28 cellular contexts compared by ENCODE assay signal in the genomic region with DNA sequence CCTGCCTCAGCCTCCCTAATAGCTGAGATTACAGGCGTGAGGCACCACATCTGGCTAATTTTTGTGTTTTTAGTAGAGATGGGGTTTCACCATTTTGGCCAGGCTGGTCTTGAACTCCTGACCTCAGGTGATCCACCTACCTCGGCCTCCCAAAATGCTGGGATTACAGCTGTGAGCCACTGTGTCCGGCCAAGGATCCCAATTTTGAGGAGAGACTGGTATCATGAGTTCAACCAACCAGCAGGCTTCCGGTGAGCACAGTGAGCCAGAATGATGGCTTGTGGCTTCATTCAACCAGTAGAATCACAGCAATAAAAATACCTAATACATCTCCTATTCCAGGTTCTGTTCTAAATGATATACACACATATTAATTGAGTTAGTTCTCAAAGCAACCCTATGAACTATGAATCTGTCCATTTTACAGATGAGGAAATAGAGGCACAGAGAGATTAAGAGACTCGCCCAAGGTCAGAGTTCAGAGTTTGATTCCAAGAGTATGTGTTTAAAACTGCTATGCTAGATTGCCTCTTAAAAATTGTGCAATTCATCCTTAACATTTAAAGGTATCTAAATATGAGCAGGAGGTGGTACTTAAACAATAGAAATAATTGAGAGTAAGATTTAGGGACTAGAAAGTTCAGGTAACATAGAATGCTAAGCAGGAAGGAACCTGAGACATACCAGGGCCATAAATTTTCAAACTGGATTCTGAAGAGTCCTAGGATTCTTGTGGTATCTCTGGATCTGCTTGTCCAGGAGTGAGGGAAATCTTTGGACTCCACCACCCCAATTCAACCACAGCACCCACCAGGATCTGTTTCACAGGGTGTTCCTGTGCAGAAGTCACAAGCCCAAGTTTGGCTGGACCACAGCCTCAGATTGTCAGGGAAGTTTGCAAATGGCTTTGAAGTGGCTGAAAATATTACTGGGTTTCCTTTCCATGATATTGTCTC. TPM values are rescaled to one million over a fixed set of nuclear protein-coding genes. Genes with fewer than 3 reads are reported as not detected.
DNase-seq lines count a peak whose midpoint lies in the region; ATAC-seq, FAIRE-seq and TF ChIP-seq lines count a peak whose summit lies in the region.
"Had no signal": no experiment of that assay in that cellular context is flagged by ENCODE, and none has a peak within 500 bp of the region (broad histone marks: within the 10 kb centered on the region; RNA-seq: fewer than 3 reads in every experiment).

No MANE protein-coding gene starts in this region.

- WGBS in HepG2 (ENCODE audit: low lambda C conversion rate), result 45% methylated on average over 5 of the region's 5 CpGs
- WGBS in right lobe of liver (ENCODE audit: insufficient coverage, low coverage, low lambda C conversion rate, missing lambda C conversion rate), result 90% methylated on average over 5 of the region's 5 CpGs
- 6% methylated on average over 5 of the region's 5 CpGs for WGBS in K562 (ENCODE audit: insufficient coverage, low coverage, missing lambda C conversion rate)
- no CpG with 5 or more reads among the region's 5 CpGs for WGBS in trophoblast cell (ENCODE audit: extremely low coverage, insufficient coverage, insufficient read length)

- H3K4me3 ChIP-seq in HepG2 (replicated peaks in 1 of 3; ENCODE audit: insufficient read depth in 1 of 3, low read depth in 2 of 3, low read length in 3 of 3) (no peak overlapping the region), right lobe of liver (no peak overlapping the region), K562 (no peak overlapping the region), trophoblast cell (ENCODE audit: low read depth, low read length) (no peak overlapping the region)
- H3K4me3 ChIP-seq: GM23248, SJCRH30 had no signal

- no peak overlapping the region for H3K9ac ChIP-seq in HepG2 (ENCODE audit: insufficient read depth, low read depth, low read length)
- H3K9ac ChIP-seq in K562 (ENCODE audit: insufficient read depth in 1 of 2, low read depth in 2 of 2, low read length in 2 of 2), result no peak overlapping the region
- H3K9ac ChIP-seq in trophoblast cell (ENCODE audit: low read length), result no peak overlapping the region
- H3K9ac ChIP-seq: GM23248 had no signal

- H2AFZ ChIP-seq in HepG2 (ENCODE audit: low read length), result no peak overlapping the region
- no peak overlapping the region for H2AFZ ChIP-seq in K562 (ENCODE audit: low read depth, low read length)
- H2AFZ ChIP-seq in trophoblast cell (ENCODE audit: insufficient read depth, low read length, poor library complexity), result no peak overlapping the region
- H2AFZ ChIP-seq: GM23248 had no signal

- BruUV-seq in HepG2 (replicated peaks; lab: Mats Ljungman, UMichigan), result no TSS peak
- no TSS peak for BruUV-seq in K562 (replicated peaks; lab: Mats Ljungman, UMichigan)

- H3K27ac ChIP-seq in HepG2 (ENCODE audit: extremely low read length, insufficient read depth, low read length) (no peak overlapping the region), right lobe of liver (no peak overlapping the region), K562 (ENCODE audit: extremely low read depth, low read depth, low read length) (no peak overlapping the region), trophoblast cell (ENCODE audit: low read depth, low read length) (peak overlapping the region; percentile 69)
- H3K27ac ChIP-seq: GM23248, SJCRH30 had no signal

- peak overlapping the region; percentile 91 for H2BK12ac ChIP-seq in trophoblast cell (ENCODE audit: low read length)

- no peak for ATAC-seq in HepG2
- ATAC-seq in right lobe of liver, result no peak
- no peak for ATAC-seq in K562
- ATAC-seq: PC-3 had no signal

- H3K79me1 ChIP-seq in trophoblast cell (ENCODE audit: low read length), result peaks cover 26% of the 10 kb centered on the region

- H3K79me2 ChIP-seq in HepG2 (ENCODE audit: insufficient read depth, low read length) (no peaks in the 10 kb centered on the region), K562 (ENCODE audit: control insufficient read depth, insufficient read depth, low read length) (no peaks in the 10 kb centered on the region), trophoblast cell (ENCODE audit: control insufficient read depth, insufficient read depth, low read length, poor library complexity) (no peaks in the 10 kb centered on the region)

- no peaks in the 10 kb centered on the region for H3K9me1 ChIP-seq in K562 (ENCODE audit: control insufficient read depth, insufficient read depth, low read length)

- no peak for TF ChIP-seq RAD21 in HepG2 (CRISPR knock-in tag; IDR thresholded peaks at IDR 0.05)
- no peak for TF ChIP-seq RAD21 in K562 (CRISPR knock-in tag; conservative IDR thresholded peaks at IDR 0.05 in 1 of 2, IDR thresholded peaks at IDR 0.05 in 1 of 2)

- peak overlapping the region; percentile 72 for H2BK5ac ChIP-seq in trophoblast cell (ENCODE audit: low read depth, low read length, poor library complexity)

- TF ChIP-seq POLR2A in HepG2 (IDR thresholded peaks at IDR 0.05; ENCODE audit: insufficient read depth in 1 of 2, low read depth in 2 of 2, low read length in 2 of 2), result no peak
- no peak for TF ChIP-seq POLR2A in right lobe of liver (IDR thresholded peaks at IDR 0.05)
- TF ChIP-seq POLR2A in K562 (conservative IDR thresholded peaks at IDR 0.05), result no peak

- peak overlapping the region; percentile 82 for H3K18ac ChIP-seq in trophoblast cell (ENCODE audit: low read length)

- CTCF ChIA-PET in HepG2 (lab: Yijun Ruan, JAX; ENCODE audit: low intra/inter-chr PET ratio, low total read pairs), result no interaction called here
- CTCF ChIA-PET in K562 (lab: Yijun Ruan, JAX; ENCODE audit: low intra/inter-chr PET ratio), result no interaction called here

- H4K20me1 ChIP-seq in HepG2 (ENCODE audit: insufficient read depth, low read length) (no peaks in the 10 kb centered on the region), K562 (replicated peaks; ENCODE audit: control insufficient read depth, insufficient read depth, low read length) (no peaks in the 10 kb centered on the region)

- peaks cover 24% of the 10 kb centered on the region for H3K4me1 ChIP-seq in HepG2 (ENCODE audit: insufficient read depth, low read length)
- peaks cover 0 to 18% (median 0%) of the 10 kb centered on the region in 4 donors for H3K4me1 ChIP-seq in right lobe of liver
- H3K4me1 ChIP-seq in K562 (replicated peaks in 1 of 2; ENCODE audit: control insufficient read depth in 2 of 2, insufficient read depth in 2 of 2, low read length in 2 of 2), result no peaks in the 10 kb centered on the region
- H3K4me1 ChIP-seq in trophoblast cell (ENCODE audit: control insufficient read depth in 1 of 2, insufficient read depth in 2 of 2, low read length in 2 of 2), result peaks cover 20 to 25% of the 10 kb centered on the region in 2 experiments
- H3K4me1 ChIP-seq: SJCRH30 had no signal

- H3K23ac ChIP-seq in trophoblast cell (ENCODE audit: low read length), result no peak overlapping the region

- H3K4me2 ChIP-seq in HepG2 (ENCODE audit: low read depth, low read length) (no peak overlapping the region), K562 (ENCODE audit: insufficient read depth, low read length) (no peak overlapping the region), trophoblast cell (ENCODE audit: low read length) (no peak overlapping the region)

- FAIRE-seq in HepG2 (lab: Jason Lieb, UNC), result no peak
- FAIRE-seq in K562 (lab: Jason Lieb, UNC), result no peak
- FAIRE-seq: G401.6 had no signal

- H4K12ac ChIP-seq in trophoblast cell (ENCODE audit: low read depth, low read length), result no peak overlapping the region

- H2AK5ac ChIP-seq in trophoblast cell (ENCODE audit: low read length), result no peak overlapping the region

- in situ Hi-C loops in HepG2 (cut with HindIII; ENCODE audit: extremely low pct_ligation_motif_present, low pct_unique_long_range_greater_than_20kb) (no loop called here), K562 (cut with MboI) (no loop called here)

- H4K91ac ChIP-seq in trophoblast cell (ENCODE audit: low read depth, low read length), result peak overlapping the region; percentile 79

- H3K27me3 ChIP-seq in HepG2 (ENCODE audit: control insufficient read depth in 1 of 2, insufficient read depth in 2 of 2, low read length in 2 of 2), result no peaks in the 10 kb centered on the region; a peak in 1 of 5 replicates
- H3K27me3 ChIP-seq in right lobe of liver, result no peaks in the 10 kb centered on the region
- peaks cover 0 to 4% of the 10 kb centered on the region in 2 experiments; a peak in 2 of 5 replicates for H3K27me3 ChIP-seq in K562 (ENCODE audit: control insufficient read depth in 2 of 2, insufficient read depth in 2 of 2, low read length in 2 of 2)
- H3K27me3 ChIP-seq in trophoblast cell (ENCODE audit: insufficient read depth, low read length), result no peaks in the 10 kb centered on the region
- H3K27me3 ChIP-seq: SJCRH30 had no signal

- peak overlapping the region; percentile 90 for H2BK120ac ChIP-seq in trophoblast cell (ENCODE audit: insufficient read depth, low read length, poor library complexity)

- no peak overlapping the region for H4K8ac ChIP-seq in trophoblast cell (ENCODE audit: low read depth, low read length)

- peak overlapping the region; percentile 47 for H3K4ac ChIP-seq in trophoblast cell (ENCODE audit: low read depth, low read length)

- intact Hi-C loops in HepG2 (cut with micrococcal nuclease; ENCODE audit: unreplicated experiment), result no loop called here
- intact Hi-C loops in right lobe of liver (cut with DNase I), result no loop called here
- intact Hi-C loops in K562 (cut with micrococcal nuclease), result no loop called here

- DNase-seq in HepG2 (ENCODE audit: low spot score) (no peak), right lobe of liver (no peak), K562 (ENCODE audit: extremely low read depth in 1 of 4, low spot score in 3 of 4) (no peak), trophoblast cell (peak; percentile 49 to 88), NCI-H524 treated with DMSO at 0.1 percent for 48 hours (lab: John Stamatoyannopoulos, UW) (no peak), NCI-H2029 (lab: John Stamatoyannopoulos, UW) (no peak)
- no peak for DNase-seq in activated CD4-positive, alpha-beta T cell treated with anti-CD3 and anti-CD28 coated beads, Interleukin-2, amount 50 U/mL, for 48 hours
- DNase-seq: C1 segment of cervical spinal cord; CD4-positive, alpha-beta memory T cell; COR-L47; GM23248; H9; Kasumi-1; NCI-H1092 treated with DMSO at 0.1 percent for 48 hours; NCI-H1436; NCI-H187; NCI-H2107; NCI-H446; NCI-H526; NCI-H82; NK-92 treated with Interleukin-12 subunit alpha and Interleukin-12 subunit beta, amount 100 ng/mL, for 24 hours; PC-3; SJCRH30 had no signal

- H3K9me3 ChIP-seq in HepG2 (ENCODE audit: low read length) (no peaks in the 10 kb centered on the region), right lobe of liver (no peaks in the 10 kb centered on the region), K562 (replicated peaks; ENCODE audit: control insufficient read depth, insufficient read depth, low read depth, low read length) (no peaks in the 10 kb centered on the region), trophoblast cell (ENCODE audit: insufficient read depth, low read depth, low read length) (no peaks in the 10 kb centered on the region)
- H3K9me3 ChIP-seq: SJCRH30 had no signal

- TF ChIP-seq CTCF in HepG2 (CRISPR knock-in tag; IDR thresholded peaks at IDR 0.05) (no peak), right lobe of liver (IDR thresholded peaks at IDR 0.05) (no peak), K562 (IDR thresholded peaks at IDR 0.05 in 2 of 3, conservative IDR thresholded peaks at IDR 0.05 in 1 of 3; ENCODE audit: insufficient read depth in 2 of 3, low read depth in 1 of 3, low read length in 3 of 3) (no peak)

- POLR2A ChIA-PET in HepG2 (lab: Yijun Ruan, JAX) (no interaction called here), K562 (lab: Yijun Ruan, JAX) (no interaction called here)

- H3K36me3 ChIP-seq in HepG2 (replicated peaks in 1 of 2; ENCODE audit: control insufficient read depth in 1 of 2, insufficient read depth in 2 of 2, low read length in 2 of 2) (no peaks in the 10 kb centered on the region), right lobe of liver (no peaks in the 10 kb centered on the region), K562 (ENCODE audit: control insufficient read depth, insufficient read depth, low read length) (no peaks in the 10 kb centered on the region), trophoblast cell (ENCODE audit: control insufficient read depth in 1 of 2, insufficient read depth in 2 of 2, low read length in 2 of 2) (no peaks in the 10 kb centered on the region)
- H3K36me3 ChIP-seq: SJCRH30 had no signal

- peak overlapping the region; percentile 53 for H3K14ac ChIP-seq in trophoblast cell (ENCODE audit: low read length)

- TF ChIP-seq EP300 in HepG2 (IDR thresholded peaks at IDR 0.05; ENCODE audit: low read depth in 2 of 2, low read length in 2 of 2) (no peak), HepG2 (CRISPR knock-in tag; IDR thresholded peaks at IDR 0.05; ENCODE audit: borderline replicate concordance) (no peak), K562 (IDR thresholded peaks at IDR 0.05; ENCODE audit: low read length) (no peak)

RNA-seq across cellular contexts. Expression of a gene that starts 25.1 kb away (rescaled TPM):
- not detected in 2 replicates for total RNA-seq in HepG2 (2016; rRNA removed; fragmentation: Illumina TruSeq; extraction: Trizol)
- total RNA-seq in HepG2 (2016; cell fraction: cytosol; rRNA removed; fragmentation: Illumina TruSeq; extraction: Trizol; ENCODE audit: low read depth), result not detected in 2 replicates
- total RNA-seq in HepG2 (2016; cell fraction: insoluble cytoplasmic fraction; rRNA removed; fragmentation: Illumina TruSeq; extraction: Trizol), result not detected in 2 replicates
- not detected in 2 replicates for total RNA-seq in HepG2 (2016; cell fraction: membrane; rRNA removed; fragmentation: Illumina TruSeq; extraction: Trizol)
- not detected in 2 replicates for total RNA-seq in HepG2 (2016; cell fraction: nucleus; rRNA removed; fragmentation: Illumina TruSeq; extraction: Trizol)
- not detected in 2 replicates for polyA plus RNA-seq in HepG2 (2011; rRNA removed)
- not detected in 2 replicates for polyA plus RNA-seq in HepG2 (2011; cell fraction: cytosol; rRNA removed)
- not detected in 2 replicates for polyA plus RNA-seq in HepG2 (2011; cell fraction: nucleus; rRNA removed)
- not detected in 2 replicates for polyA plus RNA-seq in HepG2 (2012)
- not detected in 2 replicates for polyA plus RNA-seq in HepG2 (2016; cell fraction: cytosol; fragmentation: Illumina TruSeq; extraction: Trizol; ENCODE audit: low read depth)
- polyA plus RNA-seq in HepG2 (2016; cell fraction: insoluble cytoplasmic fraction; fragmentation: Illumina TruSeq; extraction: Trizol; ENCODE audit: low read depth), result not detected in 2 replicates
- polyA plus RNA-seq in HepG2 (2016; cell fraction: membrane; fragmentation: Illumina TruSeq; extraction: Trizol; ENCODE audit: low read depth), result not detected in 2 replicates
- not detected in 2 replicates for polyA plus RNA-seq in HepG2 (2016; cell fraction: nucleus; fragmentation: Illumina TruSeq; extraction: Trizol; ENCODE audit: insufficient read depth, low read depth)
- polyA minus RNA-seq in HepG2 (2011; rRNA and poly(A)+ RNA removed; ENCODE audit: low replicate concordance), result not detected in 2 replicates
- not detected in 2 replicates for polyA minus RNA-seq in HepG2 (2011; cell fraction: cytosol; rRNA and poly(A)+ RNA removed)
- polyA minus RNA-seq in HepG2 (2011; cell fraction: nucleus; rRNA and poly(A)+ RNA removed), result not detected in 2 replicates
- total RNA-seq in right lobe of liver, result not detected
- not detected in 2 replicates for total RNA-seq in K562 (2011; cell fraction: chromatin; rRNA removed; ENCODE audit: low replicate concordance)
- not detected in 2 replicates for total RNA-seq in K562 (2011; cell fraction: nucleolus; rRNA removed)
- total RNA-seq in K562 (2011; cell fraction: nucleoplasm; rRNA removed), result not detected in 2 replicates
- not detected in 2 replicates for total RNA-seq in K562 (2014; rRNA removed)
- total RNA-seq in K562 (2014; rRNA removed; fragmentation: Illumina TruSeq; extraction: Trizol), result not detected in 2 replicates
- not detected in 2 replicates for total RNA-seq in K562 (2015; rRNA removed; fragmentation: Illumina TruSeq; extraction: Trizol)
- total RNA-seq in K562 (2021), result not detected in 2 replicates
- not detected in 2 replicates for polyA plus RNA-seq in K562 (2011; rRNA removed)
- polyA plus RNA-seq in K562 (2011; cell fraction: cytosol; rRNA removed), result 0.04 TPM in 1 of 2 replicates, not detected in the other
- not detected in 2 replicates for polyA plus RNA-seq in K562 (2011; cell fraction: nucleus; rRNA removed)
- polyA plus RNA-seq in K562 (2012), result not detected in 2 replicates
- polyA plus RNA-seq in K562 (2014; fragmentation: Illumina TruSeq; extraction: Trizol), result not detected in 2 replicates
- polyA plus RNA-seq in K562 (2014; fragmentation: Nextera tagmentation; extraction: Ambion mirVana), result not detected
- polyA plus RNA-seq in K562 (2014; rRNA removed), result not detected in 2 replicates
- polyA minus RNA-seq in K562 (2011; rRNA and poly(A)+ RNA removed), result not detected in 2 replicates
- not detected in 2 replicates for polyA minus RNA-seq in K562 (2011; cell fraction: cytosol; rRNA and poly(A)+ RNA removed)
- not detected in 2 replicates for polyA minus RNA-seq in K562 (2011; cell fraction: nucleus; rRNA and poly(A)+ RNA removed)
- polyA plus RNA-seq in trophoblast cell (2013), result 0.19 and 0.25 TPM in 2 replicates
- total RNA-seq: A172, GM23248, H9, HT-29, M059J, PC-3, SJCRH30 had no signal
- polyA plus RNA-seq: AG04450; CD4-positive, alpha-beta memory T cell; GM23248 had no signal

RNA-seq across cellular contexts. Expression of a gene that starts 38.8 kb away (rescaled TPM):
- total RNA-seq in HepG2 (2016; rRNA removed; fragmentation: Illumina TruSeq; extraction: Trizol), result not detected in 2 replicates
- not detected in 2 replicates for total RNA-seq in HepG2 (2016; cell fraction: cytosol; rRNA removed; fragmentation: Illumina TruSeq; extraction: Trizol; ENCODE audit: low read depth)
- total RNA-seq in HepG2 (2016; cell fraction: insoluble cytoplasmic fraction; rRNA removed; fragmentation: Illumina TruSeq; extraction: Trizol), result not detected in 2 replicates
- not detected in 2 replicates for total RNA-seq in HepG2 (2016; cell fraction: membrane; rRNA removed; fragmentation: Illumina TruSeq; extraction: Trizol)
- total RNA-seq in HepG2 (2016; cell fraction: nucleus; rRNA removed; fragmentation: Illumina TruSeq; extraction: Trizol), result not detected in 2 replicates
- polyA plus RNA-seq in HepG2 (2011; rRNA removed), result not detected in 2 replicates
- polyA plus RNA-seq in HepG2 (2011; cell fraction: cytosol; rRNA removed), result not detected in 2 replicates
- polyA plus RNA-seq in HepG2 (2011; cell fraction: nucleus; rRNA removed), result not detected in 2 replicates
- not detected in 2 replicates for polyA plus RNA-seq in HepG2 (2012)
- not detected in 2 replicates for polyA plus RNA-seq in HepG2 (2016; cell fraction: cytosol; fragmentation: Illumina TruSeq; extraction: Trizol; ENCODE audit: low read depth)
- polyA plus RNA-seq in HepG2 (2016; cell fraction: insoluble cytoplasmic fraction; fragmentation: Illumina TruSeq; extraction: Trizol; ENCODE audit: low read depth), result not detected in 2 replicates
- not detected in 2 replicates for polyA plus RNA-seq in HepG2 (2016; cell fraction: membrane; fragmentation: Illumina TruSeq; extraction: Trizol; ENCODE audit: low read depth)
- not detected in 2 replicates for polyA plus RNA-seq in HepG2 (2016; cell fraction: nucleus; fragmentation: Illumina TruSeq; extraction: Trizol; ENCODE audit: insufficient read depth, low read depth)
- polyA minus RNA-seq in HepG2 (2011; rRNA and poly(A)+ RNA removed; ENCODE audit: low replicate concordance), result not detected in 2 replicates
- not detected in 2 replicates for polyA minus RNA-seq in HepG2 (2011; cell fraction: cytosol; rRNA and poly(A)+ RNA removed)
- not detected in 2 replicates for polyA minus RNA-seq in HepG2 (2011; cell fraction: nucleus; rRNA and poly(A)+ RNA removed)
- not detected for total RNA-seq in right lobe of liver
- total RNA-seq in K562 (2011; cell fraction: chromatin; rRNA removed; ENCODE audit: low replicate concordance), result not detected in 2 replicates
- not detected in 2 replicates for total RNA-seq in K562 (2011; cell fraction: nucleolus; rRNA removed)
- total RNA-seq in K562 (2011; cell fraction: nucleoplasm; rRNA removed), result not detected in 2 replicates
- total RNA-seq in K562 (2014; rRNA removed), result not detected in 2 replicates
- not detected in 2 replicates for total RNA-seq in K562 (2014; rRNA removed; fragmentation: Illumina TruSeq; extraction: Trizol)
- not detected in 2 replicates for total RNA-seq in K562 (2015; rRNA removed; fragmentation: Illumina TruSeq; extraction: Trizol)
- total RNA-seq in K562 (2021), result not detected in 2 replicates
- not detected in 2 replicates for polyA plus RNA-seq in K562 (2011; rRNA removed)
- not detected in 2 replicates for polyA plus RNA-seq in K562 (2011; cell fraction: cytosol; rRNA removed)
- polyA plus RNA-seq in K562 (2011; cell fraction: nucleus; rRNA removed), result not detected in 2 replicates
- not detected in 2 replicates for polyA plus RNA-seq in K562 (2012)
- not detected in 2 replicates for polyA plus RNA-seq in K562 (2014; fragmentation: Illumina TruSeq; extraction: Trizol)
- not detected for polyA plus RNA-seq in K562 (2014; fragmentation: Nextera tagmentation; extraction: Ambion mirVana)
- polyA plus RNA-seq in K562 (2014; rRNA removed), result not detected in 2 replicates
- not detected in 2 replicates for polyA minus RNA-seq in K562 (2011; rRNA and poly(A)+ RNA removed)
- not detected in 2 replicates for polyA minus RNA-seq in K562 (2011; cell fraction: cytosol; rRNA and poly(A)+ RNA removed)
- not detected in 2 replicates for polyA minus RNA-seq in K562 (2011; cell fraction: nucleus; rRNA and poly(A)+ RNA removed)
- polyA plus RNA-seq in trophoblast cell (2013), result not detected in 2 replicates
- total RNA-seq: A172; CD4-positive, alpha-beta memory T cell; GM23248; H9; HT-29; M059J; PC-3; SJCRH30 had no signal
- polyA plus RNA-seq: AG04450; CD4-positive, alpha-beta memory T cell; GM23248 had no signal

Comparison
In these comparisons a context has a peak if more than half of its experiments do, and no peak if none do; other contexts are left out.
1. DNase-seq: peak in trophoblast cell (2 of 2); none in HepG2 (single experiment), right lobe of liver (0 of 3), K562 (0 of 4), activated CD4-positive, alpha-beta T cell treated with anti-CD3 and anti-CD28 coated beads, Interleukin-2, amount 50 U/mL, for 48 hours (0 of 2), NCI-H524 treated with DMSO at 0.1 percent for 48 hours (single experiment) and NCI-H2029 (single experiment).